8 cellular contexts compared by ENCODE assay signal in genomic region chr1:46183119-46183842, GRCh38. TPM values are rescaled to one million over a fixed set of nuclear protein-coding genes. Genes with fewer than 3 reads are reported as not detected.
DNase-seq lines count a peak whose midpoint lies in the region; ATAC-seq and TF ChIP-seq lines count a peak whose summit lies in the region.

No MANE protein-coding gene starts in this region.

- H4K8ac ChIP-seq in H9 (replicated peaks; ENCODE audit: insufficient read length, low read depth, low read length): no peak overlapping the region

- H2BK120ac ChIP-seq in H9 (ENCODE audit: low read depth, low read length, poor library complexity, severe bottlenecking): no peak overlapping the region

- ATAC-seq in Panc1: peak; percentile 85
- ATAC-seq in omental fat pad (ENCODE audit: low FRiP score): peak; percentile 87
- ATAC-seq in HG03039 (IDR thresholded peaks at IDR 0.05; ENCODE audit: unreplicated experiment): no peak

- in situ Hi-C loops in Panc1 (cut with HindIII; ENCODE audit: low pct_unique_long_range_greater_than_20kb, low sequenced_read_pairs): no loop called here

- H3T11ph ChIP-seq in H9 (ENCODE audit: low read length): no peak overlapping the region

- H2AFZ ChIP-seq in H9 (ENCODE audit: low read length): no peak overlapping the region

- TF ChIP-seq CTCF in H9 (conservative IDR thresholded peaks at IDR 0.05) (no peak), Panc1 (IDR thresholded peaks at IDR 0.05) (no peak), esophagus squamous epithelium (IDR thresholded peaks at IDR 0.05) (peak in 2 of 6 experiments; percentile 7 to 10), omental fat pad (IDR thresholded peaks at IDR 0.05) (no peak)

- no peak overlapping the region for H3K14ac ChIP-seq in H9 (ENCODE audit: insufficient read depth, low read length)

- H3K36me3 Mint-ChIP-seq in H9 (ENCODE audit: insufficient read depth in 1 of 3, low read depth in 3 of 3): peaks cover 6 to 13% (median 10%) of the 10 kb centered on the region in 3 experiments; a peak in 6 of 7 replicates

- H2BK20ac ChIP-seq in H9 (ENCODE audit: low read depth, low read length, poor library complexity, severe bottlenecking): no peak overlapping the region

- H2BK15ac ChIP-seq in H9 (ENCODE audit: low read depth, low read length): no peak overlapping the region

- H4K91ac ChIP-seq in H9 (ENCODE audit: insufficient read length, low read depth, low read length): no peak overlapping the region

- H3K56ac ChIP-seq in H9 (ENCODE audit: insufficient read length, low read depth, low read length): no peak overlapping the region

- H3K4me3 Mint-ChIP-seq in H9: no peak overlapping the region

- H3K23me2 ChIP-seq in H9 (ENCODE audit: insufficient read length, low read depth, low read length, poor library complexity, severe bottlenecking): no peaks in the 10 kb centered on the region

- H2BK5ac ChIP-seq in H9 (ENCODE audit: insufficient read length, low read length): no peak overlapping the region

- H3K4me1 ChIP-seq in H9 (ENCODE audit: insufficient read depth, low read length): peaks cover 4% of the 10 kb centered on the region; the same call in 1 of the 2 replicates
- peaks cover 69% of the 10 kb centered on the region for H3K4me1 ChIP-seq in Panc1 (ENCODE audit: control insufficient read depth, insufficient read depth, low read length)
- H3K4me1 ChIP-seq in esophagus squamous epithelium: peaks cover 31 to 77% (median 60%) of the 10 kb centered on the region in 3 donors

- no peak for TF ChIP-seq POLR2A in esophagus squamous epithelium (IDR thresholded peaks at IDR 0.05)

- 0 out of 4 replicates have a peak overlapping the region, but pooled peaks of 1 of the 2 experiments have one; percentile 1 for H3K4me3 ChIP-seq in Panc1 (ENCODE audit: low read depth in 2 of 2, low read length in 2 of 2)
- H3K4me3 ChIP-seq in esophagus squamous epithelium: no peak overlapping the region

- H2BK12ac ChIP-seq in H9 (ENCODE audit: insufficient read length, low read depth, low read length): no peak overlapping the region

- H3K23ac ChIP-seq in H9 (ENCODE audit: insufficient read length, low read depth, low read length): no peak overlapping the region

- H2AK5ac ChIP-seq in H9 (ENCODE audit: insufficient read length, low read length): no peak overlapping the region

- H3K27me3 ChIP-seq in H9 (ENCODE audit: insufficient read depth, low read length): no peaks in the 10 kb centered on the region; the same call in 1 of the 2 replicates
- no peaks in the 10 kb centered on the region for H3K27me3 ChIP-seq in Panc1 (ENCODE audit: control insufficient read depth, insufficient read depth, low read length)
- H3K27me3 ChIP-seq in esophagus squamous epithelium: no peaks in the 10 kb centered on the region

- no peaks in the 10 kb centered on the region; a peak in 1 of 5 replicates for H3K9me3 Mint-ChIP-seq in H9

- H3K9me3 ChIP-seq in H9 (ENCODE audit: control insufficient read depth, low read depth, low read length) (no peaks in the 10 kb centered on the region), Panc1 (ENCODE audit: control insufficient read depth, insufficient read depth, low read depth, low read length) (no peaks in the 10 kb centered on the region), esophagus squamous epithelium (no peaks in the 10 kb centered on the region)

- H3K4ac ChIP-seq in H9 (ENCODE audit: low read depth, low read length): no peak overlapping the region

- H4K20me1 ChIP-seq in H9 (ENCODE audit: control insufficient read depth, insufficient read depth, insufficient read length): no peaks in the 10 kb centered on the region

- CTCF ChIA-PET in Panc1 (lab: Charles Lee): interaction anchor here (2.7 kb wide), 1 partner anchor 40 kb away, joined by 17 read pairs; no protein-coding TSS in a partner anchor

- no peaks in the 10 kb centered on the region for H3K36me3 ChIP-seq in Panc1 (ENCODE audit: control insufficient read depth, insufficient read depth, low read length)
- H3K36me3 ChIP-seq in esophagus squamous epithelium: peaks cover 0 to 10% (median 0%) of the 10 kb centered on the region in 3 donors

- POLR2A ChIA-PET in Panc1 (lab: Charles Lee): interaction anchor here (0.6 to 1.8 kb wide), 4 partner anchors 11 to 1383 kb away, joined by 3 to 11 read pairs (median 5); partner anchors contain the start of gene RAD54L

- no peak overlapping the region for H3K18ac ChIP-seq in H9 (ENCODE audit: insufficient read length, low read depth, low read length)

- H3K9ac ChIP-seq in H9 (ENCODE audit: extremely low read depth, insufficient read length, low read length): no peak overlapping the region

- H3K79me1 ChIP-seq in H9 (ENCODE audit: insufficient read depth, low read depth, low read length, poor library complexity, severe bottlenecking): no peaks in the 10 kb centered on the region

- intact Hi-C loops in Panc1 (cut with micrococcal nuclease; ENCODE audit: unreplicated experiment) (loop anchor here (2.0 kb wide), 1 partner anchor 40 kb away; no protein-coding TSS in a partner anchor), esophagus squamous epithelium (cut with DNase I) (loop anchor here (5.0 kb wide), 1 partner anchor 39 kb away; no protein-coding TSS in a partner anchor)

- no CpG with 5 or more reads among the region's 7 CpGs for WGBS in H9 (ENCODE audit: extremely low coverage, insufficient read length, low lambda C conversion rate)
- 10 to 40% methylated on average over 2 to 3 of the region's 7 CpGs for WGBS in esophagus squamous epithelium, 2 donors

- DNase-seq in H9 (peak; percentile 49), Panc1 (ENCODE audit: low read depth, low spot score) (peak; percentile 99), esophagus squamous epithelium (lab: John Stamatoyannopoulos, UW) (no peak), omental fat pad (ENCODE audit: low spot score) (no peak)
- DNase-seq in stimulated activated CD4-positive, alpha-beta T cell treated with anti-CD3 and anti-CD28 coated beads, Interleukin-1b, Interleukin-23, amount 100 ng/mL, for 48 hours: no peak
- DNase-seq in stimulated activated CD4-positive, alpha-beta T cell treated with anti-CD3 and anti-CD28 coated beads, Interleukin-4, amount 100 ng/mL, for 24 hours: no peak
- no peak for DNase-seq in activated T-cell treated with anti-CD3 and anti-CD28 coated beads, Interleukin-2, amount 50 U/mL, for 1 hour

- no peak overlapping the region; a peak in 1 of 7 replicates for H3K27ac Mint-ChIP-seq in H9

- no peak overlapping the region for H4K5ac ChIP-seq in H9 (ENCODE audit: insufficient read length, low read depth, low read length)

- no TSS peak for BruUV-seq in Panc1 (replicated peaks; lab: Mats Ljungman, UMichigan)

- H3K27ac ChIP-seq in H9 (ENCODE audit: insufficient read length, low read depth, low read length): no peak overlapping the region
- peak overlapping the region; percentile 66 for H3K27ac ChIP-seq in Panc1 (ENCODE audit: low read length)
- peak overlapping the region; percentile 80 to 90 (median 87) for H3K27ac ChIP-seq in esophagus squamous epithelium

- H3K27me3 Mint-ChIP-seq in H9 (ENCODE audit: low read depth): peaks cover 5% of the 10 kb centered on the region

- peaks cover 7 to 10% of the 10 kb centered on the region in 2 experiments; a peak in 3 of 4 replicates for H3K4me1 Mint-ChIP-seq in H9

- no peak overlapping the region for H3K4me2 ChIP-seq in H9 (ENCODE audit: insufficient read depth, insufficient read length, low read length)

- H3K79me2 ChIP-seq in H9 (ENCODE audit: insufficient read depth, low read length): no peaks in the 10 kb centered on the region

RNA-seq across cellular contexts. Expression of gene P3R3URF, which starts 7.0 kb away (rescaled TPM):
- total RNA-seq in H9 (2021): not detected in 2 replicates
- not detected for total RNA-seq in Panc1 (2021; ENCODE audit: unreplicated experiment)
- not detected for polyA plus RNA-seq in Panc1 (2012; ENCODE audit: insufficient read length)
- total RNA-seq in esophagus squamous epithelium: not detected
- not detected for total RNA-seq in omental fat pad

RNA-seq across cellular contexts. Expression of gene TSPAN1, which starts 8.4 kb away (rescaled TPM):
- total RNA-seq in H9 (2021) (not detected in 2 replicates), Panc1 (2021; ENCODE audit: unreplicated experiment) (26.1 TPM), esophagus squamous epithelium (10 to 100 TPM in 1 of 4 donors, 1 to 10 TPM in 3; 1.4 to 10.7 (median 5.0) TPM), omental fat pad (1 to 10 TPM in 2 of 4 donors, under 1 TPM in 1, not detected in 1; 0.84 to 1.2 (median 1.2) TPM)
- 15.5 TPM for polyA plus RNA-seq in Panc1 (2012; ENCODE audit: insufficient read length)

RNA-seq across cellular contexts. Expression of gene POMGNT1, which starts 15.0 kb away (rescaled TPM):
- total RNA-seq in H9 (2021) (60.0 and 62.6 TPM in 2 replicates), Panc1 (2021; ENCODE audit: unreplicated experiment) (178 TPM), esophagus squamous epithelium (10 to 100 TPM; 23.9 to 36.7 (median 28.1) TPM), omental fat pad (10 to 100 TPM; 27.4 to 46.5 (median 38.3) TPM)
- polyA plus RNA-seq in Panc1 (2012; ENCODE audit: insufficient read length): 145 TPM

RNA-seq across cellular contexts. Expression of gene LURAP1, which starts 19.9 kb away (rescaled TPM):
- total RNA-seq in H9 (2021) (3.0 TPM in 2 replicates), Panc1 (2021; ENCODE audit: unreplicated experiment) (3.5 TPM), esophagus squamous epithelium (1 to 10 TPM; 1.7 to 4.6 (median 3.1) TPM), omental fat pad (10 to 100 TPM in 1 of 4 donors, 1 to 10 TPM in 2, under 1 TPM in 1; 0.96 to 10.6 (median 3.3) TPM)
- 1.9 TPM for polyA plus RNA-seq in Panc1 (2012; ENCODE audit: insufficient read length)

RNA-seq across cellular contexts. Expression of gene PIK3R3, which starts 50.9 kb away (rescaled TPM):
- 11.4 and 12.4 TPM in 2 replicates for total RNA-seq in H9 (2021)
- 36.3 TPM for total RNA-seq in Panc1 (2021; ENCODE audit: unreplicated experiment)
- 11.3 TPM for polyA plus RNA-seq in Panc1 (2012; ENCODE audit: insufficient read length)
- 1 to 10 TPM; 3.0 to 7.6 (median 6.2) TPM for total RNA-seq in esophagus squamous epithelium
- 100 to 1,000 TPM in 1 of 4 donors, 10 to 100 TPM in 3; 21.9 to 123 (median 39.2) TPM for total RNA-seq in omental fat pad

Comparison
In these comparisons a context has a peak if more than half of its experiments do, and no peak if none do; other contexts are left out.
1. DNase-seq: peak in H9 (single experiment) and Panc1 (single experiment); none in esophagus squamous epithelium (single experiment), omental fat pad (single experiment), stimulated activated CD4-positive, alpha-beta T cell treated with anti-CD3 and anti-CD28 coated beads, Interleukin-1b, Interleukin-23, amount 100 ng/mL, for 48 hours (single experiment), stimulated activated CD4-positive, alpha-beta T cell treated with anti-CD3 and anti-CD28 coated beads, Interleukin-4, amount 100 ng/mL, for 24 hours (single experiment) and activated T-cell treated with anti-CD3 and anti-CD28 coated beads, Interleukin-2, amount 50 U/mL, for 1 hour (single experiment).